1 cellular context compared by ENCODE assay signal in the genomic region with DNA sequence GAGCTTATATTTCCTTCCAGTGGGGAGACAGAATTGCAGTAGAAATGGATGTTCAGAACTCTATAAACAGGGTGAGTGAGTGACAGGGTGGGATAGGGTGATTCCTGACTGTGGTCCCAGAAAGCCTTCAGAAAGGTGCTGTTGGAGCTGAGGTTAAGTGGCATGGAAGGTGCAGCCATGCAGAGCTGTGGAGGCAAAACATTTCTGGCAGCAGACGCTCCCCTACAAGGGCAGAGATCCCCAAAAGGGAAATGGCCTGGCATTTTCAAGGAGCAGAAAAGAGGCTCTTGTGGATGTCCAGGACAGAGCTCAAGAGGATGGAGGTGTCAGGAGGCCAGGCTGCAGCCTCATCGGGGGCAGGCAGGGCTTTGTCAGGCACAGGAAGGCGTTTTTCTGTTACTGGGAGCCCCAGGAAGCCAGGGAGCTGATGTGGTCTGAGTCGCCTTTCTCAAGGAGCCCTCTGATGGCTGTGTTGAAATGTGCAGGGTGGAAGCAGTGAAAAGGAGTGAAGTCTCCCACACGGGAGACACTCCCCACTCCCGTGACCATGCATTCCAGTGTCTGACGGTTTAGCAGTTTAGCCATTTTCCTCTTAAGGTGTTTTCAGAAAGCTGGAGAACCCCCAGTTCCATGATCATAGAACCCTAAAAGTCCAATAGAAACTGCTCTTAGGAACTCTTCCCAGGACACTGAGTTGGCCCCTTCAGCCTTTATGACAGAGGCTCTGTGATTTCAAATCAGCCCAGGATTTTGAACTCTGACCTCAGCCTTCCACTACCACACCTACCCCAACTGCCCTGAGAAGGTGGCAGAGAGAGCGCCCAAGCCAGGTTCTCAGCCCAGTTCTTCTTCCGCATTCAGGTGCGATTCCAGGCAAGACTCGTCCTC.
TF ChIP-seq lines count a peak whose summit lies in the region.

No MANE protein-coding gene starts in this region.

TF ChIP-seq in H1, 55 proteins besides CTCF, POLR2A, EP300 and RAD21 (continued from another document):
- TF ChIP-seq GABPA (IDR thresholded peaks at IDR 0.05; ENCODE audit: borderline replicate concordance, insufficient read depth, low read length) = 0 out of 2 replicates have a peak, but pooled peaks have one; percentile 34
TF ChIP-seq in H1: peak in this region for 1.
